ENCODE assay signal across 8 cellular contexts in the genomic region with DNA sequence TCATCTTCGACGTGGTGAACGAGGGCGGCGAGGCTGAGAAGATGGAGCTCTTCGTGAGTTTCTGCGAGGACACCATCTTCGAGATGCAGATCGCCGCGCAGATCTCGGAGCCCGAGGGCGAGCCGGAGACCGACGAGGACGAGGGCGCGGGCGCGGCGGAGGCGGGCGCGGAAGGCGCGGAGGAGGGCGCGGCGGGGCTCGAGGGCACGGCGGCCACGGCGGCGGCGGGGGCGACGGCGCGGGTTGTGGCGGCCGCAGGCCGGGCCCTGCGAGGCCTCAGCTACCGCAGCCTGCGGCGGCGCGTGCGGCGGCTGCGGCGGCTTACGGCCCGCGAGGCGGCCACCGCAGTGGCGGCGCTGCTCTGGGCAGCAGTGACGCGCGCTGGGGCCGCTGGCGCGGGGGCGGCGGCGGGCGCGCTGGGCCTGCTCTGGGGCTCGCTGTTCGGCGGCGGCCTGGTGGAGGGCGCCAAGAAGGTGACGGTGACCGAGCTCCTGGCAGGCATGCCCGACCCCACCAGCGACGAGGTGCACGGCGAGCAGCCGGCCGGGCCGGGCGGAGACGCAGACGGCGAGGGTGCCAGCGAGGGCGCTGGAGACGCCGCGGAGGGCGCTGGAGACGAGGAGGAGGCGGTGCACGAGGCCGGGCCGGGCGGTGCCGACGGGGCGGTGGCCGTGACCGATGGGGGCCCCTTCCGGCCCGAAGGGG. TPM values are rescaled to one million over a fixed set of nuclear protein-coding genes. Genes with fewer than 3 reads are reported as not detected.
DNase-seq lines count a peak whose midpoint lies in the region; ATAC-seq and TF ChIP-seq lines count a peak whose summit lies in the region.

No MANE protein-coding gene starts in this region.

- H3K9me3 Mint-ChIP-seq in activated T-cell treated with anti-CD3 and anti-CD28 coated beads, Interleukin-2, amount 50 U/mL, for 72 hours = no peaks in the 10 kb centered on the region

- peak overlapping the region; percentile 73 to 77 for H3K4me3 Mint-ChIP-seq in activated T-cell treated with anti-CD3 and anti-CD28 coated beads, Interleukin-2, amount 50 U/mL, for 72 hours

- peak; percentile 14 for DNase-seq in stimulated activated naive CD4-positive, alpha-beta T cell treated with Interleukin-2 at 50 U/mL for 16 hours (lab: John Stamatoyannopoulos, UW)
- DNase-seq in stimulated activated naive CD4-positive, alpha-beta T cell (lab: John Stamatoyannopoulos, UW) = no peak
- DNase-seq in activated T-cell treated with anti-CD3 and anti-CD28 coated beads, Interleukin-2, amount 50 U/mL, for 72 hours = peak; percentile 36 to 40
- DNase-seq in hepatic stellate cell (ENCODE audit: low spot score) (no peak), GM13977 (ENCODE audit: low spot score) (no peak), AML-193 (lab: John Stamatoyannopoulos, UW) (no peak)

- TF ChIP-seq POLR2A in GM18505 (IDR thresholded peaks at IDR 0.05; ENCODE audit: borderline replicate concordance, extremely low read depth, insufficient read depth, insufficient read length) = no peak

- H3K27me3 Mint-ChIP-seq in activated T-cell treated with anti-CD3 and anti-CD28 coated beads, Interleukin-2, amount 50 U/mL, for 72 hours (ENCODE audit: low read depth) = peaks cover 38% of the 10 kb centered on the region

- peak; percentile 63 to 71 for ATAC-seq in activated T-cell treated with anti-CD3 and anti-CD28 coated beads, Interleukin-2, amount 50 U/mL, for 72 hours (replicated peaks in 1 of 2)
- no peak for ATAC-seq in GM18505 (IDR thresholded peaks at IDR 0.05; ENCODE audit: unreplicated experiment)

- H3K4me3 ChIP-seq in iPS-18c (ENCODE audit: insufficient read depth, low read depth, low read length) = peak overlapping the region; percentile 28; the same call in 1 of the 2 replicates

- H3K9me3 ChIP-seq in iPS-18c (ENCODE audit: control insufficient read depth, insufficient read depth, low read length) = no peaks in the 10 kb centered on the region

- peaks cover 17% of the 10 kb centered on the region for H3K4me1 Mint-ChIP-seq in activated T-cell treated with anti-CD3 and anti-CD28 coated beads, Interleukin-2, amount 50 U/mL, for 72 hours (ENCODE audit: low read depth)

- no peaks in the 10 kb centered on the region for H3K36me3 Mint-ChIP-seq in activated T-cell treated with anti-CD3 and anti-CD28 coated beads, Interleukin-2, amount 50 U/mL, for 72 hours (ENCODE audit: insufficient read depth in 2 of 2)

- no peak for TF ChIP-seq CTCF in GM13977 (IDR thresholded peaks at IDR 0.05; ENCODE audit: extremely low read depth, insufficient read depth, missing control alignments)

- in situ Hi-C loops in GM13977 (cut with MboI; ENCODE audit: low pct_unique_long_range_greater_than_20kb, low sequenced_read_pairs, unreplicated experiment) = no loop called here

- no peak overlapping the region for H3K27ac Mint-ChIP-seq in activated T-cell treated with anti-CD3 and anti-CD28 coated beads, Interleukin-2, amount 50 U/mL, for 72 hours

RNA-seq across cellular contexts. Expression of a gene that starts 52.6 kb away (rescaled TPM):
- 100 to 1,000 TPM; 261 to 262 TPM for total RNA-seq in activated T-cell treated with anti-CD3 and anti-CD28 coated beads, Interleukin-2, amount 50 U/mL, for 72 hours

RNA-seq across cellular contexts. Expression of a gene that starts 53.9 kb away (rescaled TPM):
- 100 to 1,000 TPM; 219 to 237 TPM for total RNA-seq in activated T-cell treated with anti-CD3 and anti-CD28 coated beads, Interleukin-2, amount 50 U/mL, for 72 hours

Comparison
In these comparisons a context has a peak if more than half of its experiments do, and no peak if none do; other contexts are left out.
1. DNase-seq: peak in stimulated activated naive CD4-positive, alpha-beta T cell treated with Interleukin-2 at 50 U/mL for 16 hours (single experiment) and activated T-cell treated with anti-CD3 and anti-CD28 coated beads, Interleukin-2, amount 50 U/mL, for 72 hours (2 of 2); none in stimulated activated naive CD4-positive, alpha-beta T cell (0 of 6), hepatic stellate cell (single experiment), GM13977 (single experiment) and AML-193 (0 of 2).